ENCODE assay signal across 24 cellular contexts in genomic region chr4:109174224-109174953, GRCh38.
"Had no signal": no experiment of that assay in that cellular context is flagged by ENCODE, and none has a peak within 500 bp of the region (broad histone marks: within the 10 kb centered on the region; RNA-seq: fewer than 3 reads in every experiment).

No MANE protein-coding gene starts in this region.

- H3K36me3 ChIP-seq: gastrocnemius medialis, ovary, suprapubic skin, transverse colon, upper lobe of right lung, uterus had no signal

- H3K27me3 ChIP-seq: gastrocnemius medialis, ovary, suprapubic skin, transverse colon, upper lobe of right lung, uterus had no signal

- H3K9me3 ChIP-seq: gastrocnemius medialis, ovary, suprapubic skin, transverse colon, upper lobe of right lung, uterus had no signal

- DNase-seq: effector memory CD8-positive, alpha-beta T cell; foreskin fibroblast; gastrocnemius medialis; head of caudate nucleus; midbrain; naive thymus-derived CD8-positive, alpha-beta T cell; nephron progenitor cell; occipital lobe; ovary; stimulated activated CD4-positive, alpha-beta T cell treated with anti-CD3 and anti-CD28 coated beads, Interleukin-12 subunit alpha, Interleukin-12 subunit beta, amount 100 ng/mL, for 4 hours; stimulated activated CD4-positive, alpha-beta T cell treated with anti-CD3 and anti-CD28 coated beads, Interleukin-1b, Interleukin-23, amount 100 ng/mL, for 48 hours; stimulated activated CD4-positive, alpha-beta T cell treated with anti-CD3 and anti-CD28 coated beads, Interleukin-4, amount 100 ng/mL, for 1 hour; stimulated activated CD8-positive, alpha-beta memory T cell treated with anti-CD3 and anti-CD28 coated beads, Interleukin-4, amount 100 ng/mL, for 48 hours; stimulated activated naive CD4-positive, alpha-beta T cell; stimulated activated naive CD8-positive, alpha-beta T cell treated with anti-CD3 and anti-CD28 coated beads, Interleukin-15, amount 100 ng/mL, for 72 hours; transverse colon; upper lobe of right lung; uterus had no signal

- H3K4me3 ChIP-seq: coronary artery, gastrocnemius medialis, lung, ovary, smooth muscle cell, suprapubic skin, transverse colon, upper lobe of right lung, uterus had no signal

- ATAC-seq: effector memory CD8-positive, alpha-beta T cell; esophagus mucosa; gastrocnemius medialis; naive thymus-derived CD8-positive, alpha-beta T cell; sciatic nerve; stimulated activated naive CD8-positive, alpha-beta T cell treated with anti-CD3 and anti-CD28 coated beads, Interleukin-15, amount 100 ng/mL, for 72 hours; upper lobe of right lung had no signal

- H3K27ac ChIP-seq: coronary artery, gastrocnemius medialis, ovary, suprapubic skin, transverse colon, upper lobe of right lung, uterus had no signal

- H3K4me1 ChIP-seq: gastrocnemius medialis, suprapubic skin, transverse colon, upper lobe of right lung, uterus had no signal

- H3K4me2 ChIP-seq: smooth muscle cell had no signal
